Comparison of ENCODE assay signal across 14 cellular contexts in the genomic region with DNA sequence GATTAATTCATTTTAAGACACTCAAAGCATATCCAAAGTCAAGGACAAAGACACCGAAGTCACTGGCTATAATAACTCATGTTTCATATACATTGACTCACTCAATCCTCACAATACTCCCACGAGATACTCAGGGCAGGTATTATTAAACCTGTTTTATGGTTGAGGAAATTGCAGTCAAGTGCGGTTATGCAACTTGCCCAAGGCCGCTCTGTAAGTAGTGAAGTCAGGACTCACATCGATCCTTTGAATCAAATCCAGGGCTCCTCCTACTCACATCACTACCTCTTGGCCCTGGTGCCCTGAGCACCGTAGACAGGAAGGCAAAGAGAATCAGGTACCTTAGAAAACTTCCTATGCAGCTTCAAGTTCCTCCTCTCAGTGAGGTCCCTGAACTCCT.
DNase-seq lines count a peak whose midpoint lies in the region; ATAC-seq and TF ChIP-seq lines count a peak whose summit lies in the region.
"Had no signal": no experiment of that assay in that cellular context is flagged by ENCODE, and none has a peak within 500 bp of the region (broad histone marks: within the 10 kb centered on the region; RNA-seq: fewer than 3 reads in every experiment).

No MANE protein-coding gene starts in this region.

- H2AFZ ChIP-seq in mammary epithelial cell (ENCODE audit: low read depth, low read length) = peak overlapping the region; percentile 49

- TF ChIP-seq POLR2A in GM18505 (IDR thresholded peaks at IDR 0.05; ENCODE audit: borderline replicate concordance, extremely low read depth, insufficient read depth, insufficient read length) = no peak

- in situ Hi-C loops in mammary epithelial cell (cut with MboI; ENCODE audit: low sequenced_read_pairs in 2 of 2) = no loop called here

- H3K4me1 ChIP-seq in mammary epithelial cell (ENCODE audit: insufficient read depth, low read length) = peaks cover 8% of the 10 kb centered on the region
- H3K4me1 ChIP-seq in lung (ENCODE audit: control insufficient read depth in 2 of 2, insufficient read depth in 2 of 2, low read length in 2 of 2) = no peaks in the 10 kb centered on the region

- dilution Hi-C loops in mammary epithelial cell (cut with HindIII; ENCODE audit: low sequenced_read_pairs) = no loop called here

- DNase-seq in DMS79 treated with DMSO at 0.1 percent for 48 hours (lab: John Stamatoyannopoulos, UW) (peak; percentile 75), NCI-H1436 (lab: John Stamatoyannopoulos, UW) (peak; percentile 39), mammary epithelial cell (peak; percentile 93), lung (ENCODE audit: low spot score) (peak; percentile 58), NCI-H1048 (lab: John Stamatoyannopoulos, UW) (no peak), NK-92 (lab: John Stamatoyannopoulos, UW; ENCODE audit: unreplicated experiment) (no peak)
- DNase-seq: CD8-positive, alpha-beta T cell; effector CD4-positive, alpha-beta T cell; NCI-H1105 treated with DMSO at 0.1 percent for 48 hours; nucleus accumbens; sigmoid colon; stimulated activated CD4-positive, alpha-beta T cell treated with anti-CD3 and anti-CD28 coated beads, Interleukin-1b, Interleukin-23, amount 100 ng/mL, for 48 hours had no signal

- intact Hi-C loops in mammary epithelial cell (cut with micrococcal nuclease) = loop anchor here (10.0 kb wide), 1 partner anchor 105 kb away; no protein-coding TSS in a partner anchor

- WGBS in mammary epithelial cell (ENCODE audit: low coverage, missing lambda C conversion rate) = 5% methylated on average over 6 of the region's 6 CpGs
- WGBS in lung, 2 donors = 56 to 64% methylated on average over 6 of the region's 6 CpGs

- H3K27ac ChIP-seq in mammary epithelial cell (ENCODE audit: insufficient read depth, low read depth, low read length) = no peak overlapping the region
- no peak overlapping the region for H3K27ac ChIP-seq in lung (ENCODE audit: low read depth in 1 of 2, low read length in 1 of 2)
- H3K27ac ChIP-seq: sigmoid colon had no signal

- H3K4me3 ChIP-seq in mammary epithelial cell (replicated peaks in 1 of 3; ENCODE audit: insufficient read depth in 1 of 3, low read depth in 2 of 3, low read length in 3 of 3) (no peak overlapping the region), lung (no peak overlapping the region)
- H3K4me3 ChIP-seq: sigmoid colon had no signal

- TF ChIP-seq CTCF in mammary epithelial cell (conservative IDR thresholded peaks at IDR 0.05 in 1 of 2, IDR thresholded peaks at IDR 0.05 in 1 of 2; ENCODE audit: extremely low read depth in 1 of 2, insufficient read depth in 1 of 2, low read depth in 1 of 2, low read length in 2 of 2) (no peak), lung (IDR thresholded peaks at IDR 0.05; ENCODE audit: control extremely low read depth, extremely low read depth) (no peak)

- no peaks in the 10 kb centered on the region for H3K27me3 ChIP-seq in mammary epithelial cell (ENCODE audit: insufficient read depth, low read length)
- H3K27me3 ChIP-seq in lung (ENCODE audit: control insufficient read depth, insufficient read depth) = no peaks in the 10 kb centered on the region
- H3K27me3 ChIP-seq: sigmoid colon had no signal

- CTCF ChIA-PET in mammary epithelial cell (lab: Charles Lee; ENCODE audit: low non-redundant PET) = no interaction called here

- H3K79me2 ChIP-seq in mammary epithelial cell (ENCODE audit: insufficient read depth, low read length) = no peaks in the 10 kb centered on the region

- peak overlapping the region; percentile 48 for H3K4me2 ChIP-seq in mammary epithelial cell (ENCODE audit: insufficient read depth, low read depth, low read length)

- H4K20me1 ChIP-seq in mammary epithelial cell (ENCODE audit: insufficient read depth, low read length) = no peaks in the 10 kb centered on the region

- no TSS peak for BruUV-seq in mammary epithelial cell (replicated peaks; lab: Mats Ljungman, UMichigan)

- H3K9me3 ChIP-seq in mammary epithelial cell (replicated peaks; ENCODE audit: insufficient read depth, low read length) = no peaks in the 10 kb centered on the region
- no peaks in the 10 kb centered on the region for H3K9me3 ChIP-seq in lung (ENCODE audit: control insufficient read depth in 2 of 2, insufficient read depth in 1 of 2, low read length in 1 of 2)
- H3K9me3 ChIP-seq: sigmoid colon had no signal

- H3K9ac ChIP-seq in mammary epithelial cell (ENCODE audit: insufficient read depth, low read length) = no peak overlapping the region

- peak; percentile 62 for ATAC-seq in lung (ENCODE audit: insufficient read depth, low FRiP score)
- ATAC-seq in GM21528 (IDR thresholded peaks at IDR 0.05; ENCODE audit: low FRiP score, unreplicated experiment) = no peak
- no peak for ATAC-seq in GM18505 (IDR thresholded peaks at IDR 0.05; ENCODE audit: unreplicated experiment)
- ATAC-seq: CD8-positive, alpha-beta T cell had no signal

- H3K36me3 ChIP-seq in mammary epithelial cell (ENCODE audit: insufficient read depth, low read length) (no peaks in the 10 kb centered on the region), lung (ENCODE audit: control insufficient read depth in 2 of 2, insufficient read depth in 2 of 2, low read length in 2 of 2) (no peaks in the 10 kb centered on the region)
- H3K36me3 ChIP-seq: sigmoid colon had no signal

Comparison
In these comparisons a context has a peak if more than half of its experiments do, and no peak if none do; other contexts are left out.
1. DNase-seq: peak in DMS79 treated with DMSO at 0.1 percent for 48 hours (single experiment), NCI-H1436 (single experiment), mammary epithelial cell (single experiment) and lung (single experiment); none in NCI-H1048 (single experiment) and NK-92 (single experiment).